ENCODE assay signal across 10 cellular contexts in the genomic region with DNA sequence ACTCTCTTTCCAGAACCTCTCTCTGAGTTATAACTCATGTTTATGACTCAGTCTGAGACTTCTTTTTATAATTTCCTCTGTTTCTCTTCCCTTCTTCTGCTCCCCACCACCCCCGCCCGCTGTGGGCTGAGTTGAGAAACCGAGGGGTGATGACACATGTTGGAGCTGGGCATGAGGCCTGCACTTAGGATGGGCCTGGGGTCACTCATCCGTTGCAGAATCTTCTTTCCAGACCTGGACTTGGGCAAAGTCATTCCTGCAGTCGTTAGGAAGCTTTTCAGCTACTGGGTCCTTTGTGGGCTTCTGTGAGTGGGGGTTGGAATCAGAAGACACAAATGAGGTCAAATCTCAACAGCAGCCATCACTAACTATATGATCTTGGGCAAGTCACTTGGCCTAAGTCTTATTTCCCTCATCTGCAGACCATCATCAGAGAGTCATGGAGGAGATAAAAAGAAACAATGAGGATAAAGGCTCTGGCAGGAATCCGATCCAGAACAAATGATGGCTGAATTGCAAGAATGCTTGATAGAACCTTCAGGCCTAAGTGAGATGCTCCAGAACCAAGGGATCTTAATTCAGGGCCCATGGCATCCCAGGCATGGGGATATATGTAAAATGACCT. TPM values are rescaled to one million over a fixed set of nuclear protein-coding genes. Genes with fewer than 3 reads are reported as not detected.
A peak's percentile ranks its signal among the peaks of the same experiment; 100 is the strongest.
DNase-seq lines count a peak whose midpoint lies in the region; ATAC-seq and TF ChIP-seq lines count a peak whose summit lies in the region.
"Had no signal": no experiment of that assay in that cellular context is flagged by ENCODE, and none has a peak within 500 bp of the region (broad histone marks: within the 10 kb centered on the region; RNA-seq: fewer than 3 reads in every experiment).

No MANE protein-coding gene starts in this region.

- peak overlapping the region; percentile 38 for H3K4me3 Mint-ChIP-seq in stimulated activated effector memory CD8-positive, alpha-beta T cell treated with anti-CD3 and anti-CD28 coated beads, Interleukin-12 subunit alpha, Interleukin-12 subunit beta, amount 100 ng/mL, for 72 hours
- no peak overlapping the region for H3K4me3 Mint-ChIP-seq in naive thymus-derived CD8-positive, alpha-beta T cell

- H3K9me3 Mint-ChIP-seq in stimulated activated effector memory CD8-positive, alpha-beta T cell treated with anti-CD3 and anti-CD28 coated beads, Interleukin-12 subunit alpha, Interleukin-12 subunit beta, amount 100 ng/mL, for 72 hours = no peaks in the 10 kb centered on the region
- no peaks in the 10 kb centered on the region for H3K9me3 Mint-ChIP-seq in naive thymus-derived CD8-positive, alpha-beta T cell

- H3K4me3 ChIP-seq in fibroblast of pulmonary artery (replicated peaks; ENCODE audit: low read depth, low read length) = no peak overlapping the region
- H3K4me3 ChIP-seq: A549 had no signal

- DNase-seq in activated CD4-positive, alpha-beta T cell treated with anti-CD3 and anti-CD28 coated beads for 24 hours (ENCODE audit: low read depth in 2 of 2) = peak; percentile 55 to 80
- no peak for DNase-seq in activated CD4-positive, alpha-beta T cell treated with anti-CD3 and anti-CD28 coated beads for 1 hour
- DNase-seq in fibroblast of pulmonary artery (ENCODE audit: low read depth) (peak; percentile 63), HuH-7 (ENCODE audit: low spot score) (no peak), T-helper 9 cell (no peak)
- peak; percentile 60 to 90 for DNase-seq in stimulated activated effector memory CD8-positive, alpha-beta T cell treated with anti-CD3 and anti-CD28 coated beads, Interleukin-12 subunit alpha, Interleukin-12 subunit beta, amount 100 ng/mL, for 72 hours (ENCODE audit: low spot score in 2 of 2)
- DNase-seq in naive thymus-derived CD8-positive, alpha-beta T cell = no peak
- DNase-seq: amygdala had no signal

- POLR2A ChIA-PET in naive thymus-derived CD8-positive, alpha-beta T cell (lab: Charles Lee) = no interaction called here

- H3K36me3 Mint-ChIP-seq in stimulated activated effector memory CD8-positive, alpha-beta T cell treated with anti-CD3 and anti-CD28 coated beads, Interleukin-12 subunit alpha, Interleukin-12 subunit beta, amount 100 ng/mL, for 72 hours = peaks cover 20% of the 10 kb centered on the region
- H3K36me3 Mint-ChIP-seq in naive thymus-derived CD8-positive, alpha-beta T cell = no peaks in the 10 kb centered on the region

- peak; percentile 68 to 69 for ATAC-seq in activated CD4-positive, CD25-positive, alpha-beta regulatory T cell treated with anti-CD3 and anti-CD28 coated beads, Interleukin-2, amount 50 U/mL, for 24 hours
- ATAC-seq in stimulated activated effector memory CD8-positive, alpha-beta T cell treated with anti-CD3 and anti-CD28 coated beads, Interleukin-12 subunit alpha, Interleukin-12 subunit beta, amount 100 ng/mL, for 72 hours = peak; percentile 76
- no peak for ATAC-seq in naive thymus-derived CD8-positive, alpha-beta T cell
- ATAC-seq: A549 had no signal

- H3K27me3 Mint-ChIP-seq in naive thymus-derived CD8-positive, alpha-beta T cell = no peaks in the 10 kb centered on the region

- peak overlapping the region; percentile 86 for H3K27ac Mint-ChIP-seq in stimulated activated effector memory CD8-positive, alpha-beta T cell treated with anti-CD3 and anti-CD28 coated beads, Interleukin-12 subunit alpha, Interleukin-12 subunit beta, amount 100 ng/mL, for 72 hours
- peak overlapping the region in 2 of 10 donors; percentile 51 to 58 for H3K27ac Mint-ChIP-seq in naive thymus-derived CD8-positive, alpha-beta T cell

- TF ChIP-seq CTCF in fibroblast of pulmonary artery (IDR thresholded peaks at IDR 0.05; ENCODE audit: low read length, missing control alignments) = no peak

- H3K4me1 Mint-ChIP-seq in stimulated activated effector memory CD8-positive, alpha-beta T cell treated with anti-CD3 and anti-CD28 coated beads, Interleukin-12 subunit alpha, Interleukin-12 subunit beta, amount 100 ng/mL, for 72 hours = peaks cover 55% of the 10 kb centered on the region
- H3K4me1 Mint-ChIP-seq in naive thymus-derived CD8-positive, alpha-beta T cell = peaks cover 6 to 18% (median 7%) of the 10 kb centered on the region in 4 donors

RNA-seq across cellular contexts. Expression of gene RPS6KA1, which starts 53.4 kb away (rescaled TPM):
- total RNA-seq in naive thymus-derived CD8-positive, alpha-beta T cell = 10 to 100 TPM; 95.2 to 97.0 TPM
- 100 to 1,000 TPM; 125 to 137 (median 125) TPM for polyA plus RNA-seq in naive thymus-derived CD8-positive, alpha-beta T cell

Comparison
In these comparisons a context has a peak if more than half of its experiments do, and no peak if none do; other contexts are left out.
1. DNase-seq: peak in activated CD4-positive, alpha-beta T cell treated with anti-CD3 and anti-CD28 coated beads for 24 hours (2 of 2), fibroblast of pulmonary artery (single experiment) and stimulated activated effector memory CD8-positive, alpha-beta T cell treated with anti-CD3 and anti-CD28 coated beads, Interleukin-12 subunit alpha, Interleukin-12 subunit beta, amount 100 ng/mL, for 72 hours (2 of 2); none in activated CD4-positive, alpha-beta T cell treated with anti-CD3 and anti-CD28 coated beads for 1 hour (single experiment), naive thymus-derived CD8-positive, alpha-beta T cell (0 of 10), HuH-7 (single experiment) and T-helper 9 cell (single experiment).
2. ATAC-seq: peak in activated CD4-positive, CD25-positive, alpha-beta regulatory T cell treated with anti-CD3 and anti-CD28 coated beads, Interleukin-2, amount 50 U/mL, for 24 hours (2 of 2) and stimulated activated effector memory CD8-positive, alpha-beta T cell treated with anti-CD3 and anti-CD28 coated beads, Interleukin-12 subunit alpha, Interleukin-12 subunit beta, amount 100 ng/mL, for 72 hours (single experiment); none in naive thymus-derived CD8-positive, alpha-beta T cell (0 of 2).